1 cellular context compared by ENCODE assay signal in the genomic region with DNA sequence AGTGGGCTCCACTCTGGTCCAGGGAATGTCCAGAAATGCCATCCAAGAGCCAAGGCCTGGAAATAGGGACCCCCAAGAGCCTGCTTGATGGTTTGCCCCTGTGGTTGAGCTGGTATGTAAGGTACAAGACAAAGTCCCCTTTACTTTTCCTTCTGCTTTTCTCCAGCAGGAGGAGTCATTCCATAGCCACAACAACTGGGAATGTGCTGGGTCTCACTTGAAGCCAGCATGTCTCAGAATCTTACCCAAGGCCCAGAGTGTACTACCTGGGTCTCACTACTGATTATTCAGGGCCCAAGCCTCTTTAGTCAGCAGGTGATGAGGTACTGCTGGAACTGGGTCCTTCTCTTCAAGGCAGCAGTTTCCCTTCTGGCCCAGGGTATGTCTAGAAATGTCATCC.
TF ChIP-seq lines count a peak whose summit lies in the region.

No MANE protein-coding gene starts in this region.

TF ChIP-seq in GM23338, 12 proteins besides CTCF, POLR2A, EP300 and RAD21 (continued from another document):
- TF ChIP-seq, protein P1, sequence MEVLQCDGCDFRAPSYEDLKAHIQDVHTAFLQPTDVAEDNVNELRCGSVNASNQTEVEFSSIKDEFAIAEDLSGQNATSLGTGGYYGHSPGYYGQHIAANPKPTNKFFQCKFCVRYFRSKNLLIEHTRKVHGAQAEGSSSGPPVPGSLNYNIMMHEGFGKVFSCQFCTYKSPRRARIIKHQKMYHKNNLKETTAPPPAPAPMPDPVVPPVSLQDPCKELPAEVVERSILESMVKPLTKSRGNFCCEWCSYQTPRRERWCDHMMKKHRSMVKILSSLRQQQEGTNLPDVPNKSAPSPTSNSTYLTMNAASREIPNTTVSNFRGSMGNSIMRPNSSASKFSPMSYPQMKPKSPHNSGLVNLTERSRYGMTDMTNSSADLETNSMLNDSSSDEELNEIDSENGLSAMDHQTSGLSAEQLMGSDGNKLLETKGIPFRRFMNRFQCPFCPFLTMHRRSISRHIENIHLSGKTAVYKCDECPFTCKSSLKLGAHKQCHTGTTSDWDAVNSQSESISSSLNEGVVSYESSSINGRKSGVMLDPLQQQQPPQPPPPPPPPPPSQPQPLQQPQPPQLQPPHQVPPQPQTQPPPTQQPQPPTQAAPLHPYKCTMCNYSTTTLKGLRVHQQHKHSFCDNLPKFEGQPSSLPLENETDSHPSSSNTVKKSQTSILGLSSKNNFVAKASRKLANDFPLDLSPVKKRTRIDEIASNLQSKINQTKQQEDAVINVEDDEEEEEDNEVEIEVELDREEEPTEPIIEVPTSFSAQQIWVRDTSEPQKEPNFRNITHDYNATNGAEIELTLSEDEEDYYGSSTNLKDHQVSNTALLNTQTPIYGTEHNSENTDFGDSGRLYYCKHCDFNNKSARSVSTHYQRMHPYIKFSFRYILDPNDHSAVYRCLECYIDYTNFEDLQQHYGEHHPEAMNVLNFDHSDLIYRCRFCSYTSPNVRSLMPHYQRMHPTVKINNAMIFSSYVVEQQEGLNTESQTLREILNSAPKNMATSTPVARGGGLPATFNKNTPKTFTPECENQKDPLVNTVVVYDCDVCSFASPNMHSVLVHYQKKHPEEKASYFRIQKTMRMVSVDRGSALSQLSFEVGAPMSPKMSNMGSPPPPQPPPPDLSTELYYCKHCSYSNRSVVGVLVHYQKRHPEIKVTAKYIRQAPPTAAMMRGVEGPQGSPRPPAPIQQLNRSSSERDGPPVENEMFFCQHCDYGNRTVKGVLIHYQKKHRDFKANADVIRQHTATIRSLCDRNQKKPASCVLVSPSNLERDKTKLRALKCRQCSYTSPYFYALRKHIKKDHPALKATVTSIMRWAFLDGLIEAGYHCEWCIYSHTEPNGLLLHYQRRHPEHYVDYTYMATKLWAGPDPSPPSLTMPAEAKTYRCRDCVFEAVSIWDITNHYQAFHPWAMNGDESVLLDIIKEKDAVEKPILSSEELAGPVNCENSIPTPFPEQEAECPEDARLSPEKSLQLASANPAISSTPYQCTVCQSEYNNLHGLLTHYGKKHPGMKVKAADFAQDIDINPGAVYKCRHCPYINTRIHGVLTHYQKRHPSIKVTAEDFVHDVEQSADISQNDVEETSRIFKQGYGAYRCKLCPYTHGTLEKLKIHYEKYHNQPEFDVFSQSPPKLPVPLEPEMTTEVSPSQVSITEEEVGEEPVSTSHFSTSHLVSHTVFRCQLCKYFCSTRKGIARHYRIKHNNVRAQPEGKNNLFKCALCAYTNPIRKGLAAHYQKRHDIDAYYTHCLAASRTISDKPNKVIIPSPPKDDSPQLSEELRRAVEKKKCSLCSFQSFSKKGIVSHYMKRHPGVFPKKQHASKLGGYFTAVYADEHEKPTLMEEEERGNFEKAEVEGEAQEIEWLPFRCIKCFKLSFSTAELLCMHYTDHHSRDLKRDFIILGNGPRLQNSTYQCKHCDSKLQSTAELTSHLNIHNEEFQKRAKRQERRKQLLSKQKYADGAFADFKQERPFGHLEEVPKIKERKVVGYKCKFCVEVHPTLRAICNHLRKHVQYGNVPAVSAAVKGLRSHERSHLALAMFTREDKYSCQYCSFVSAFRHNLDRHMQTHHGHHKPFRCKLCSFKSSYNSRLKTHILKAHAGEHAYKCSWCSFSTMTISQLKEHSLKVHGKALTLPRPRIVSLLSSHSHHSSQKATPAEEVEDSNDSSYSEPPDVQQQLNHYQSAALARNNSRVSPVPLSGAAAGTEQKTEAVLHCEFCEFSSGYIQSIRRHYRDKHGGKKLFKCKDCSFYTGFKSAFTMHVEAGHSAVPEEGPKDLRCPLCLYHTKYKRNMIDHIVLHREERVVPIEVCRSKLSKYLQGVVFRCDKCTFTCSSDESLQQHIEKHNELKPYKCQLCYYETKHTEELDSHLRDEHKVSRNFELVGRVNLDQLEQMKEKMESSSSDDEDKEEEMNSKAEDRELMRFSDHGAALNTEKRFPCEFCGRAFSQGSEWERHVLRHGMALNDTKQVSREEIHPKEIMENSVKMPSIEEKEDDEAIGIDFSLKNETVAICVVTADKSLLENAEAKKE (CRISPR knock-in tag; IDR thresholded peaks at IDR 0.05), result no peak
- TF ChIP-seq JUNB (IDR thresholded peaks at IDR 0.05; ENCODE audit: unreplicated experiment) (no peak), CREB1 (CRISPR knock-in tag; IDR thresholded peaks at IDR 0.05; ENCODE audit: low read depth) (no peak)
TF ChIP-seq in GM23338: peak in this region for 0.
